In genomic region chr1:243420968-243421675, GRCh38 we compare ENCODE assay signal across 1 cellular context.
TF ChIP-seq lines count a peak whose summit lies in the region.

No MANE protein-coding gene starts in this region.

TF ChIP-seq in liver, 16 proteins besides CTCF, POLR2A, EP300 and RAD21 (continued from another document):
- TF ChIP-seq REST (IDR thresholded peaks at IDR 0.05) (no peak), MAX (IDR thresholded peaks at IDR 0.05) (no peak), FOXA1 (IDR thresholded peaks at IDR 0.05) (no peak)
